In genomic region chrX:80812176-80812575, GRCh38 we compare ENCODE assay signal across 8 cellular contexts. TPM values are rescaled to one million over a fixed set of nuclear protein-coding genes. Genes with fewer than 3 reads are reported as not detected.
A peak's percentile ranks its signal among the peaks of the same experiment; 100 is the strongest.
DNase-seq lines count a peak whose midpoint lies in the region; ATAC-seq and TF ChIP-seq lines count a peak whose summit lies in the region.

No MANE protein-coding gene starts in this region.

- CTCF ChIA-PET in WTC11 (lab: Charles Lee) = no interaction called here

- peak; percentile 26 for DNase-seq in EL
- DNase-seq in HT-29 (ENCODE audit: low spot score) = peak; percentile 47
- DNase-seq in WTC11 (ENCODE audit: low spot score) = peak; percentile 40
- peak; percentile 3 for DNase-seq in fibroblast of the conjunctiva (ENCODE audit: low read depth)
- peak; percentile 11 for DNase-seq in stimulated activated naive CD4-positive, alpha-beta T cell treated with Interleukin-2 at 50 U/mL for 16 hours (lab: John Stamatoyannopoulos, UW)
- DNase-seq in HuH-7.5 (ENCODE audit: low spot score) = no peak

- no peak for TF ChIP-seq CTCF in WTC11 (IDR thresholded peaks at IDR 0.05)

- no peaks in the 10 kb centered on the region for H3K36me3 Mint-ChIP-seq in WTC11

- H3K9me3 Mint-ChIP-seq in WTC11 = no peaks in the 10 kb centered on the region

- POLR2A ChIA-PET in WTC11 (lab: Charles Lee) = no interaction called here

- H3K27ac Mint-ChIP-seq in WTC11 = no peak overlapping the region; the same call in 1 of the 2 replicates

- H3K4me3 Mint-ChIP-seq in WTC11 = 0 out of 2 replicates have a peak overlapping the region, but pooled peaks have one; percentile 6

- peak; percentile 38 for ATAC-seq in GM21360 (IDR thresholded peaks at IDR 0.05; ENCODE audit: unreplicated experiment)
- peak; percentile 50 for ATAC-seq in WTC11
- ATAC-seq in HG03521 (IDR thresholded peaks at IDR 0.05; ENCODE audit: unreplicated experiment) = no peak

- peaks cover 33% of the 10 kb centered on the region for H3K4me1 Mint-ChIP-seq in WTC11

- no peaks in the 10 kb centered on the region for H3K27me3 Mint-ChIP-seq in WTC11 (ENCODE audit: low read depth)

TF ChIP-seq in WTC11, 78 proteins besides CTCF, POLR2A, EP300 and RAD21:
- TF ChIP-seq, protein P1, sequence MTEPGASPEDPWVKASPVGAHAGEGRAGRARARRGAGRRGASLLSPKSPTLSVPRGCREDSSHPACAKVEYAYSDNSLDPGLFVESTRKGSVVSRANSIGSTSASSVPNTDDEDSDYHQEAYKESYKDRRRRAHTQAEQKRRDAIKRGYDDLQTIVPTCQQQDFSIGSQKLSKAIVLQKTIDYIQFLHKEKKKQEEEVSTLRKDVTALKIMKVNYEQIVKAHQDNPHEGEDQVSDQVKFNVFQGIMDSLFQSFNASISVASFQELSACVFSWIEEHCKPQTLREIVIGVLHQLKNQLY (CRISPR knock-in tag; IDR thresholded peaks at IDR 0.05) = no peak
- no peak for TF ChIP-seq FOXJ3 (CRISPR knock-in tag; IDR thresholded peaks at IDR 0.05; ENCODE audit: borderline replicate concordance)
- no peak for TF ChIP-seq GTF2I (CRISPR knock-in tag; conservative IDR thresholded peaks at IDR 0.05)
- TF ChIP-seq, protein P2, sequence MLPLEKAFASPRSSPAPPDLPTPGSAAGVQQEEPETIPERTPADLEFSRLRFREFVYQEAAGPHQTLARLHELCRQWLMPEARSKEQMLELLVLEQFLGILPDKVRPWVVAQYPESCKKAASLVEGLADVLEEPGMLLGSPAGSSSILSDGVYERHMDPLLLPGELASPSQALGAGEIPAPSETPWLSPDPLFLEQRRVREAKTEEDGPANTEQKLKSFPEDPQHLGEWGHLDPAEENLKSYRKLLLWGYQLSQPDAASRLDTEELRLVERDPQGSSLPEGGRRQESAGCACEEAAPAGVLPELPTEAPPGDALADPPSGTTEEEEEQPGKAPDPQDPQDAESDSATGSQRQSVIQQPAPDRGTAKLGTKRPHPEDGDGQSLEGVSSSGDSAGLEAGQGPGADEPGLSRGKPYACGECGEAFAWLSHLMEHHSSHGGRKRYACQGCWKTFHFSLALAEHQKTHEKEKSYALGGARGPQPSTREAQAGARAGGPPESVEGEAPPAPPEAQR (CRISPR knock-in tag; IDR thresholded peaks at IDR 0.05) = no peak
- TF ChIP-seq CBFB (CRISPR knock-in tag; IDR thresholded peaks at IDR 0.05; ENCODE audit: low read depth) = no peak
- TF ChIP-seq ZNF263 (CRISPR knock-in tag; IDR thresholded peaks at IDR 0.05; ENCODE audit: low read depth) = no peak
- no peak for TF ChIP-seq RORB (CRISPR knock-in tag; IDR thresholded peaks at IDR 0.05)
- no peak for TF ChIP-seq RELA (CRISPR knock-in tag; IDR thresholded peaks at IDR 0.05; ENCODE audit: borderline replicate concordance)
- no peak for TF ChIP-seq ZNF232 (CRISPR knock-in tag; IDR thresholded peaks at IDR 0.05)
- TF ChIP-seq, protein P3, sequence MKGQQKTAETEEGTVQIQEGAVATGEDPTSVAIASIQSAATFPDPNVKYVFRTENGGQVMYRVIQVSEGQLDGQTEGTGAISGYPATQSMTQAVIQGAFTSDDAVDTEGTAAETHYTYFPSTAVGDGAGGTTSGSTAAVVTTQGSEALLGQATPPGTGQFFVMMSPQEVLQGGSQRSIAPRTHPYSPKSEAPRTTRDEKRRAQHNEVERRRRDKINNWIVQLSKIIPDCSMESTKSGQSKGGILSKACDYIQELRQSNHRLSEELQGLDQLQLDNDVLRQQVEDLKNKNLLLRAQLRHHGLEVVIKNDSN (CRISPR knock-in tag; IDR thresholded peaks at IDR 0.05) = no peak
- TF ChIP-seq, protein P4, sequence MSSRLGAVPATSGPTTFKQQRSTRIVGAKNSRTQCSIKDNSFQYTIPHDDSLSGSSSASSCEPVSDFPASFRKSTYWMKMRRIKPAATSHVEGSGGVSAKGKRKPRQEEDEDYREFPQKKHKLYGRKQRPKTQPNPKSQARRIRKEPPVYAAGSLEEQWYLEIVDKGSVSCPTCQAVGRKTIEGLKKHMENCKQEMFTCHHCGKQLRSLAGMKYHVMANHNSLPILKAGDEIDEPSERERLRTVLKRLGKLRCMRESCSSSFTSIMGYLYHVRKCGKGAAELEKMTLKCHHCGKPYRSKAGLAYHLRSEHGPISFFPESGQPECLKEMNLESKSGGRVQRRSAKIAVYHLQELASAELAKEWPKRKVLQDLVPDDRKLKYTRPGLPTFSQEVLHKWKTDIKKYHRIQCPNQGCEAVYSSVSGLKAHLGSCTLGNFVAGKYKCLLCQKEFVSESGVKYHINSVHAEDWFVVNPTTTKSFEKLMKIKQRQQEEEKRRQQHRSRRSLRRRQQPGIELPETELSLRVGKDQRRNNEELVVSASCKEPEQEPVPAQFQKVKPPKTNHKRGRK (CRISPR knock-in tag; IDR thresholded peaks at IDR 0.05; ENCODE audit: borderline replicate concordance) = no peak
- TF ChIP-seq, protein P5, sequence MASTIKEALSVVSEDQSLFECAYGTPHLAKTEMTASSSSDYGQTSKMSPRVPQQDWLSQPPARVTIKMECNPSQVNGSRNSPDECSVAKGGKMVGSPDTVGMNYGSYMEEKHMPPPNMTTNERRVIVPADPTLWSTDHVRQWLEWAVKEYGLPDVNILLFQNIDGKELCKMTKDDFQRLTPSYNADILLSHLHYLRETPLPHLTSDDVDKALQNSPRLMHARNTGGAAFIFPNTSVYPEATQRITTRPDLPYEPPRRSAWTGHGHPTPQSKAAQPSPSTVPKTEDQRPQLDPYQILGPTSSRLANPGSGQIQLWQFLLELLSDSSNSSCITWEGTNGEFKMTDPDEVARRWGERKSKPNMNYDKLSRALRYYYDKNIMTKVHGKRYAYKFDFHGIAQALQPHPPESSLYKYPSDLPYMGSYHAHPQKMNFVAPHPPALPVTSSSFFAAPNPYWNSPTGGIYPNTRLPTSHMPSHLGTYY (CRISPR knock-in tag; IDR thresholded peaks at IDR 0.05) = no peak
- no peak for TF ChIP-seq MXD4 (CRISPR knock-in tag; IDR thresholded peaks at IDR 0.05; ENCODE audit: borderline replicate concordance)
- TF ChIP-seq ZNF281 (CRISPR knock-in tag; IDR thresholded peaks at IDR 0.05) = no peak

RNA-seq across cellular contexts. Expression of gene BRWD3, which starts 2.5 kb away (rescaled TPM):
- 2.9 and 4.6 TPM in 2 replicates for total RNA-seq in HT-29 (2014; rRNA removed; shearing (Covaris generic))
- 63.5 to 69.4 TPM (median 68.5 TPM) in 3 replicates for total RNA-seq in WTC11 (2021)

Comparison
In these comparisons a context has a peak if more than half of its experiments do, and no peak if none do; other contexts are left out.
1. RNA of gene BRWD3, which starts 2.5 kb away (total RNA-seq): 63.5 to 69.4 TPM in WTC11; 2.9 to 4.6 TPM in HT-29; every median in the first group is over 10 times any median in the second.